26 cellular contexts compared by ENCODE assay signal in the genomic region with DNA sequence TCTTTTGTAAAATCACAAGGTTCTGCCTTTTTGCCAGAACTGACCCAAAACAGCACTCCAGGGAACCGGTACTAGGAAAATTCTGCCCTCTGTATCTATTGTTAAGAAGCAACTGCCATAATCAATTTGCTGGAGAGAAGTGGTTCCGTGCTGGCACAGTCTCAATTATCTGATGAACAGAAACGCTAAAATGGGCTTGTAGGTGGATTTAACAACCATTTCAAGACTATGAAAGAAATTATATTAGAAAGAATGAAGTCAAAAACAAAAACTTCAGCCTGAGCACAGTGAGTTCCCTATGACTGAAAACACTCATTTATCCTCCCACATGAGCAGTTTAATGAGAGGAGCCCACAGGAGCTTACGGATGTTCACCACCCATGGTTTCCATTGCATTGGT.
"Had no signal": no experiment of that assay in that cellular context is flagged by ENCODE, and none has a peak within 500 bp of the region (broad histone marks: within the 10 kb centered on the region; RNA-seq: fewer than 3 reads in every experiment).

No MANE protein-coding gene starts in this region.

- H3K36me3 ChIP-seq: neutrophil, pancreas, prostate gland, right lobe of liver, sigmoid colon, stomach, tibial artery, transverse colon, upper lobe of right lung, uterus had no signal

- H3K27ac ChIP-seq: neutrophil, pancreas, prostate gland, right lobe of liver, sigmoid colon, stomach, tibial artery, transverse colon, upper lobe of right lung had no signal

- H3K27me3 ChIP-seq: pancreas, right lobe of liver, tibial artery, upper lobe of right lung, uterus had no signal

- H3K4me3 ChIP-seq: pancreas, prostate gland, right lobe of liver, sigmoid colon, stomach, tibial artery, transverse colon, upper lobe of right lung, uterus had no signal

- H3K9me3 Mint-ChIP-seq: naive B cell; naive thymus-derived CD8-positive, alpha-beta T cell; natural killer cell treated with Interleukin-12 subunit alpha and Interleukin-12 subunit beta and Interleukin-15 and Interleukin-18, amount 100 ng/mL, for 72 hours; nephron progenitor cell; neural crest cell; stimulated activated naive B cell treated with anti-CD40 and anti-IgM and Interleukin-4, amounts not matched to agents 10 μg/mL and 1 μg/mL and 100 μg/mL, for 72 hours; stimulated activated naive CD8-positive, alpha-beta T cell treated with anti-CD3 and anti-CD28 coated beads, Interleukin-15, Interleukin-2, amounts not matched to agents 100 ng/mL and 50 ng/mL, for 24 hours; type B pancreatic cell had no signal

- H3K27ac Mint-ChIP-seq: natural killer cell treated with Interleukin-12 subunit alpha and Interleukin-12 subunit beta and Interleukin-15 and Interleukin-18, amount 100 ng/mL, for 72 hours; nephron progenitor cell; stimulated activated naive B cell treated with anti-CD40 and anti-IgM and Interleukin-4, amounts not matched to agents 10 μg/mL and 1 μg/mL and 100 μg/mL, for 72 hours; stimulated activated naive CD8-positive, alpha-beta T cell treated with anti-CD3 and anti-CD28 coated beads, Interleukin-15, Interleukin-2, amounts not matched to agents 100 ng/mL and 50 ng/mL, for 24 hours; type B pancreatic cell had no signal

- H3K36me3 Mint-ChIP-seq: naive B cell; naive thymus-derived CD8-positive, alpha-beta T cell; stimulated activated naive B cell treated with anti-CD40 and anti-IgM and Interleukin-4, amounts not matched to agents 10 μg/mL and 1 μg/mL and 100 μg/mL, for 72 hours; type B pancreatic cell had no signal

- ATAC-seq: naive thymus-derived CD8-positive, alpha-beta T cell; natural killer cell treated with Interleukin-12 subunit alpha and Interleukin-12 subunit beta and Interleukin-15 and Interleukin-18, amount 100 ng/mL, for 72 hours; pancreas; right cardiac atrium; right lobe of liver; stimulated activated naive B cell treated with anti-CD40 and anti-IgM and Interleukin-4, amounts not matched to agents 10 μg/mL and 1 μg/mL and 100 μg/mL, for 72 hours; upper lobe of right lung had no signal

- DNase-seq: naive B cell; naive thymus-derived CD8-positive, alpha-beta T cell; nephron progenitor cell; pancreas; right cardiac atrium; right lobe of liver; sigmoid colon; small intestine; stimulated activated CD4-positive, alpha-beta T cell treated with anti-CD3 and anti-CD28 coated beads, Interleukin-15, amount 100 ng/mL, for 24 hours; stimulated activated CD4-positive, alpha-beta T cell treated with anti-CD3 and anti-CD28 coated beads, Interleukin-2, amount 100 ng/mL, for 24 hours; stimulated activated CD4-positive, alpha-beta T cell treated with anti-CD3 and anti-CD28 coated beads, Interleukin-2, amount 100 ng/mL, for 48 hours; stimulated activated CD4-positive, alpha-beta T cell treated with anti-CD3 and anti-CD28 coated beads, Interleukin-4, amount 100 ng/mL, for 24 hours; stimulated activated CD8-positive, alpha-beta memory T cell treated with anti-CD3 and anti-CD28 coated beads, Interleukin-4, amount 100 ng/mL, for 48 hours; stimulated activated naive B cell treated with anti-CD40 and anti-IgM and Interleukin-4, amounts not matched to agents 10 μg/mL and 1 μg/mL and 100 μg/mL, for 72 hours; stimulated activated naive CD4-positive, alpha-beta T cell treated with Interleukin-2 at 50 U/mL for 16 hours; stomach; tibial artery; transverse colon; upper lobe of right lung; uterus had no signal

- H3K9me3 ChIP-seq: neutrophil, pancreas, prostate gland, right lobe of liver, sigmoid colon, stomach, tibial artery, transverse colon, upper lobe of right lung, uterus had no signal

- H3K4me3 Mint-ChIP-seq: naive thymus-derived CD8-positive, alpha-beta T cell; natural killer cell treated with Interleukin-12 subunit alpha and Interleukin-12 subunit beta and Interleukin-15 and Interleukin-18, amount 100 ng/mL, for 72 hours; nephron progenitor cell; neural crest cell; stimulated activated naive B cell treated with anti-CD40 and anti-IgM and Interleukin-4, amounts not matched to agents 10 μg/mL and 1 μg/mL and 100 μg/mL, for 72 hours; stimulated activated naive CD8-positive, alpha-beta T cell treated with anti-CD3 and anti-CD28 coated beads, Interleukin-15, Interleukin-2, amounts not matched to agents 100 ng/mL and 50 ng/mL, for 24 hours; type B pancreatic cell had no signal
